17 cellular contexts compared by ENCODE assay signal in the genomic region with DNA sequence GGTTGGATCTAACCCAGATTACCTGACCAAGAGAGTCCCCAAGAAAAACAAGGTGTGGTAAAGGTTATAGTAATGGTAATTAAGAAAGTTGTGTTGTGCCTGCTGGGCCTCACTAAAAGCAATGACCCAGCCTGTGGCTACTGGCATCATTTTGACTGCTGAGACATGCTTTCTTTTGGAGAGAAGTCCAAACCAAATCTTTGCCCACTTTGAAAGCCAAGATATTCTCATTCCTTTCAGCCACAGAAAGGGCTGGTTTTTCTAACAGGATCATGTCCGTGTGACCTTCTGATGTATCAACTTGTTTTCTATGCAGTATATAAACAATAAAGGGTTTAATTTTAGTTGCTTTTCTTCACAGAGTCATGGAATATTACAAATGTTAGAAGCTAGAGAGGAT.
A peak's percentile ranks its signal among the peaks of the same experiment; 100 is the strongest.
DNase-seq lines count a peak whose midpoint lies in the region; ATAC-seq and TF ChIP-seq lines count a peak whose summit lies in the region.
"Had no signal": no experiment of that assay in that cellular context is flagged by ENCODE, and none has a peak within 500 bp of the region (broad histone marks: within the 10 kb centered on the region; RNA-seq: fewer than 3 reads in every experiment).

No MANE protein-coding gene starts in this region.

- peaks cover 38% of the 10 kb centered on the region for H3K4me1 ChIP-seq in psoas muscle

- no peaks in the 10 kb centered on the region for H3K36me3 ChIP-seq in psoas muscle (ENCODE audit: insufficient read depth in 1 of 2, low read depth in 1 of 2)
- H3K36me3 ChIP-seq: SJSA1, transverse colon had no signal

- H3K27me3 ChIP-seq in psoas muscle (ENCODE audit: insufficient read depth in 3 of 3, low read length in 2 of 3), result no peaks in the 10 kb centered on the region
- H3K27me3 ChIP-seq: hepatocyte, SJSA1, transverse colon had no signal

- H3K9me3 ChIP-seq in psoas muscle, result no peaks in the 10 kb centered on the region
- H3K9me3 ChIP-seq: SJSA1, transverse colon had no signal

- peak; percentile 60 for DNase-seq in AG09319 (ENCODE audit: extremely low read depth, low read depth)
- peak; percentile 47 for DNase-seq in LHCN-M2 (ENCODE audit: low read depth)
- peak; percentile 69 for DNase-seq in dedifferentiated amniotic fluid mesenchymal stem cell (ENCODE audit: extremely low spot score)
- no peak for DNase-seq in psoas muscle
- DNase-seq in activated naive CD4-positive, alpha-beta T cell (lab: John Stamatoyannopoulos, UW), result no peak
- DNase-seq in SK-N-DZ (ENCODE audit: low spot score), result no peak
- DNase-seq: activated B cell treated with CpG ODN at 0.5 μM for 24 hours; activated CD8-positive, alpha-beta T cell treated with anti-CD3 and anti-CD28 coated beads, Interleukin-2, amount 10 ng/mL, durations not matched to agents 7 days and 5 days; activated T-cell treated with anti-CD3 and anti-CD28 coated beads, Interleukin-2, amount 50 U/mL, for 4 hours; effector CD8-positive, alpha-beta T cell; islet precursor cell; NCI-H526; transverse colon had no signal

- H3K4me3 ChIP-seq in psoas muscle, result no peak overlapping the region
- H3K4me3 ChIP-seq: hepatocyte, SJSA1, transverse colon had no signal

- no peak for ATAC-seq in psoas muscle
- ATAC-seq in HG03025 (IDR thresholded peaks at IDR 0.05; ENCODE audit: low FRiP score, unreplicated experiment), result no peak
- ATAC-seq in GM21619 (IDR thresholded peaks at IDR 0.05; ENCODE audit: unreplicated experiment), result no peak
- ATAC-seq: activated CD8-positive, alpha-beta T cell treated with anti-CD3 and anti-CD28 coated beads, Interleukin-2, amount 10 ng/mL, durations not matched to agents 7 days and 5 days; activated T-cell treated with anti-CD3 and anti-CD28 coated beads, Interleukin-2, amount 50 U/mL, for 4 hours had no signal

- peak overlapping the region; percentile 13 for H3K27ac ChIP-seq in psoas muscle
- H3K27ac ChIP-seq: hepatocyte, SJSA1 had no signal

- no peak for TF ChIP-seq CTCF in AG09319 (IDR thresholded peaks at IDR 0.05; ENCODE audit: low read depth, low read length)
- TF ChIP-seq CTCF in psoas muscle (IDR thresholded peaks at IDR 0.05), result no peak

- intact Hi-C loops in psoas muscle (cut with DNase I), result no loop called here

- WGBS in psoas muscle, 3 donors, result 58 to 73% (median 59%) methylated on average over 1 of the region's 1 CpG

Comparison
In these comparisons a context has a peak if more than half of its experiments do, and no peak if none do; other contexts are left out.
1. DNase-seq: peak in AG09319 (single experiment), LHCN-M2 (single experiment) and dedifferentiated amniotic fluid mesenchymal stem cell (single experiment); none in psoas muscle (0 of 2), activated naive CD4-positive, alpha-beta T cell (0 of 4) and SK-N-DZ (single experiment).